Comparison of ENCODE assay signal across 23 cellular contexts in the genomic region with DNA sequence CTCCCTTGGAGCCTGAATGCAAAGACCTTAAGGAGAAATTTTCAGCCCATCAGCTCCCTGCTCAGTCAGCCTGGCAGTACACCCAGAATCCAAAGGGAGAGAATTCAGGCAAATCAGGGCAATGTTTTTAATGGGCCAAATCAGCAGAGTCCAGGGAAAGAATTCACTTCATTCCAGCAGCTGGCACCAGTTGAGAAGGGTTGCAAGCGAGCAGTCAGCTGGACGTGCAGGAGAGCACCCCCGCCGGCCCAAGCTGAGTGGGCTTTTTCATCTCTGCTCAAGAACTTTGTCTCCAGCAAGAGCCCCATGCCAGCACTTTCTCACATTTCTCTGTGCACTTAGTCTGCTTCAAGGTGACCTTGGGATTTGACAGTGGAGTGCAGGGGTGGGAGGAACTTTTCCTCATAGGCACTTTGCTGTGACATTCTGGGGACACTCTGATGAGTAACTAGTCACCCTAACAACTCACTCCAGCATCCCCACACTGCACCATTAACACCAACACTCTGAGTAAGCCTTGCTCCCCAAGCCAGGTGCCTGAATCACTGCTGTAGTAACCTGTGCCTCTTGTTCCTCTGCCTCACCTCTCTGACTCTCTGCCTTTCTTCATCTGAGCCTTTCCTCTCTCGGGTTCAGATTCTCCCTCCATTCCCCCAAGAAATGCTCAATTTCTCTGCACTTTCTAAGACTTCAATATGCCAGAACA. TPM values are rescaled to one million over a fixed set of nuclear protein-coding genes. Genes with fewer than 3 reads are reported as not detected.
DNase-seq lines count a peak whose midpoint lies in the region; ATAC-seq, FAIRE-seq and TF ChIP-seq lines count a peak whose summit lies in the region.
"Had no signal": no experiment of that assay in that cellular context is flagged by ENCODE, and none has a peak within 500 bp of the region (broad histone marks: within the 10 kb centered on the region; RNA-seq: fewer than 3 reads in every experiment).

No MANE protein-coding gene starts in this region.

- no peaks in the 10 kb centered on the region for H3K79me2 ChIP-seq in K562 (ENCODE audit: control insufficient read depth, insufficient read depth, low read length)

- FAIRE-seq in K562 (lab: Jason Lieb, UNC) = no peak
- FAIRE-seq: H54 had no signal

- H4K20me1 ChIP-seq in K562 (replicated peaks; ENCODE audit: control insufficient read depth, insufficient read depth, low read length) = no peaks in the 10 kb centered on the region

- no peaks in the 10 kb centered on the region for H3K9me1 ChIP-seq in K562 (ENCODE audit: control insufficient read depth, insufficient read depth, low read length)

- peak; percentile 47 to 58 for ATAC-seq in activated T-cell treated with anti-CD3 and anti-CD28 coated beads, Interleukin-2, amount 50 U/mL, for 72 hours (replicated peaks in 1 of 2)
- ATAC-seq in K562 = no peak
- ATAC-seq: heart left ventricle; naive thymus-derived CD8-positive, alpha-beta T cell; psoas muscle had no signal

- TF ChIP-seq EP300 in K562 (IDR thresholded peaks at IDR 0.05; ENCODE audit: low read length) = no peak

- H3K9me3 ChIP-seq in K562 (replicated peaks; ENCODE audit: control insufficient read depth, insufficient read depth, low read depth, low read length) = no peaks in the 10 kb centered on the region
- H3K9me3 ChIP-seq: heart left ventricle, psoas muscle, transverse colon had no signal

- no peak overlapping the region for H3K4me2 ChIP-seq in K562 (ENCODE audit: insufficient read depth, low read length)

- H3K4me3 ChIP-seq in K562 = no peak overlapping the region
- H3K4me3 ChIP-seq: heart left ventricle, lung, psoas muscle, transverse colon had no signal

- no peaks in the 10 kb centered on the region for H3K27me3 Mint-ChIP-seq in activated T-cell treated with anti-CD3 and anti-CD28 coated beads, Interleukin-2, amount 50 U/mL, for 72 hours (ENCODE audit: low read depth)
- H3K27me3 Mint-ChIP-seq: CD4-positive, alpha-beta memory T cell; naive thymus-derived CD8-positive, alpha-beta T cell had no signal

- intact Hi-C loops in K562 (cut with micrococcal nuclease) (no loop called here), head of caudate nucleus (cut with DNase I) (no loop called here)

- no peak overlapping the region for H3K27ac Mint-ChIP-seq in activated T-cell treated with anti-CD3 and anti-CD28 coated beads, Interleukin-2, amount 50 U/mL, for 72 hours

- H3K36me3 ChIP-seq in K562 (ENCODE audit: control insufficient read depth, insufficient read depth, low read length) = no peaks in the 10 kb centered on the region
- H3K36me3 ChIP-seq: brain microvascular endothelial cell, transverse colon had no signal

- H3K9me3 Mint-ChIP-seq in activated T-cell treated with anti-CD3 and anti-CD28 coated beads, Interleukin-2, amount 50 U/mL, for 72 hours = no peaks in the 10 kb centered on the region
- H3K9me3 Mint-ChIP-seq: CD4-positive, alpha-beta memory T cell; naive thymus-derived CD8-positive, alpha-beta T cell had no signal

- in situ Hi-C loops in K562 (cut with MboI) = no loop called here

- no peak for TF ChIP-seq RAD21 in K562 (CRISPR knock-in tag; conservative IDR thresholded peaks at IDR 0.05 in 1 of 2, IDR thresholded peaks at IDR 0.05 in 1 of 2)

- no peaks in the 10 kb centered on the region for H3K27me3 ChIP-seq in K562 (ENCODE audit: control insufficient read depth in 2 of 2, insufficient read depth in 2 of 2, low read length in 2 of 2)
- H3K27me3 ChIP-seq: brain microvascular endothelial cell, heart left ventricle, transverse colon had no signal

- POLR2A ChIA-PET in K562 (lab: Yijun Ruan, JAX) = interaction anchor here (0.6 to 1.2 kb wide), 5 partner anchors 10 to 69 kb away, joined by 3 to 4 read pairs (median 4); no protein-coding TSS in a partner anchor

- BruUV-seq in K562 (replicated peaks; lab: Mats Ljungman, UMichigan) = no TSS peak

- no peak for TF ChIP-seq POLR2A in K562 (conservative IDR thresholded peaks at IDR 0.05)

- no peak for DNase-seq in activated T-cell treated with anti-CD3 and anti-CD28 coated beads, Interleukin-2, amount 50 U/mL, for 72 hours
- DNase-seq in activated T-cell treated with anti-CD3 and anti-CD28 coated beads for 4 hours = no peak
- no peak for DNase-seq in K562 (ENCODE audit: extremely low read depth in 1 of 4, low spot score in 3 of 4)
- peak in 24 of 42 donors; percentile 36 to 81 (median 60) for DNase-seq in head of caudate nucleus
- peak in 23 of 49 donors; percentile 16 to 71 (median 40) for DNase-seq in substantia nigra (lab: John Stamatoyannopoulos, UW)
- DNase-seq in NCI-H526 (lab: John Stamatoyannopoulos, UW) = no peak
- DNase-seq in UCSD-AML1 (lab: John Stamatoyannopoulos, UW; ENCODE audit: unreplicated experiment) = no peak
- no peak for DNase-seq in DMS 273 (lab: John Stamatoyannopoulos, UW; ENCODE audit: unreplicated experiment)
- DNase-seq: ACHN; activated CD4-positive, CD25-positive, alpha-beta regulatory T cell; brain microvascular endothelial cell; CD4-positive, alpha-beta memory T cell; heart left ventricle; MM.1S; naive thymus-derived CD8-positive, alpha-beta T cell; NCI-H146; NCI-H774; psoas muscle; SIG-M5; transverse colon had no signal

- H3K4me3 Mint-ChIP-seq in activated T-cell treated with anti-CD3 and anti-CD28 coated beads, Interleukin-2, amount 50 U/mL, for 72 hours = no peak overlapping the region

- H3K27ac ChIP-seq in K562 (ENCODE audit: extremely low read depth, low read depth, low read length) = no peak overlapping the region
- peak overlapping the region; percentile 53 for H3K27ac ChIP-seq in substantia nigra (ENCODE audit: low read depth, low read length, poor library complexity, severe bottlenecking)
- H3K27ac ChIP-seq: brain microvascular endothelial cell, heart left ventricle, psoas muscle, transverse colon had no signal

- CTCF ChIA-PET in K562 (lab: Yijun Ruan, JAX; ENCODE audit: low intra/inter-chr PET ratio) = no interaction called here

- 60% methylated on average over 5 of the region's 5 CpGs for WGBS in K562 (ENCODE audit: insufficient coverage, low coverage, missing lambda C conversion rate)

- H2AFZ ChIP-seq in K562 (ENCODE audit: low read depth, low read length) = no peak overlapping the region

- peaks cover 0 to 12% of the 10 kb centered on the region in 2 donors for H3K36me3 Mint-ChIP-seq in activated T-cell treated with anti-CD3 and anti-CD28 coated beads, Interleukin-2, amount 50 U/mL, for 72 hours (ENCODE audit: insufficient read depth in 2 of 2)

- no peak for TF ChIP-seq CTCF in K562 (IDR thresholded peaks at IDR 0.05 in 2 of 3, conservative IDR thresholded peaks at IDR 0.05 in 1 of 3; ENCODE audit: insufficient read depth in 2 of 3, low read depth in 1 of 3, low read length in 3 of 3)

- H3K4me1 ChIP-seq in K562 (replicated peaks in 1 of 2; ENCODE audit: control insufficient read depth in 2 of 2, insufficient read depth in 2 of 2, low read length in 2 of 2) = no peaks in the 10 kb centered on the region

- H3K4me1 Mint-ChIP-seq in activated T-cell treated with anti-CD3 and anti-CD28 coated beads, Interleukin-2, amount 50 U/mL, for 72 hours (ENCODE audit: low read depth) = peaks cover 35% of the 10 kb centered on the region

- H3K9ac ChIP-seq in K562 (ENCODE audit: insufficient read depth in 1 of 2, low read depth in 2 of 2, low read length in 2 of 2) = no peak overlapping the region

RNA-seq across cellular contexts. Expression of gene ENDOU, which starts 2.2 kb away (rescaled TPM):
- under 1 TPM; 0.26 to 0.44 TPM for total RNA-seq in activated T-cell treated with anti-CD3 and anti-CD28 coated beads, Interleukin-2, amount 50 U/mL, for 72 hours
- not detected in 2 replicates for total RNA-seq in K562 (2011; cell fraction: chromatin; rRNA removed; ENCODE audit: low replicate concordance)
- total RNA-seq in K562 (2011; cell fraction: nucleolus; rRNA removed) = not detected in 2 replicates
- not detected in 2 replicates for total RNA-seq in K562 (2011; cell fraction: nucleoplasm; rRNA removed)
- total RNA-seq in K562 (2014; rRNA removed) = 0.04 TPM in 1 of 2 replicates, not detected in the other
- total RNA-seq in K562 (2014; rRNA removed; fragmentation: Illumina TruSeq; extraction: Trizol) = not detected in 2 replicates
- total RNA-seq in K562 (2015; rRNA removed; fragmentation: Illumina TruSeq; extraction: Trizol) = not detected in 2 replicates
- total RNA-seq in K562 (2021) = not detected in 2 replicates
- polyA plus RNA-seq in K562 (2011; rRNA removed) = 0.03 TPM in 1 of 2 replicates, not detected in the other
- 0.04 TPM in 1 of 2 replicates, not detected in the other for polyA plus RNA-seq in K562 (2011; cell fraction: cytosol; rRNA removed)
- 0.16 TPM in 1 of 2 replicates, not detected in the other for polyA plus RNA-seq in K562 (2011; cell fraction: nucleus; rRNA removed)
- 0.17 TPM in 1 of 2 replicates, not detected in the other for polyA plus RNA-seq in K562 (2012)
- not detected in 2 replicates for polyA plus RNA-seq in K562 (2014; fragmentation: Illumina TruSeq; extraction: Trizol)
- polyA plus RNA-seq in K562 (2014; fragmentation: Nextera tagmentation; extraction: Ambion mirVana) = not detected
- not detected in 2 replicates for polyA plus RNA-seq in K562 (2014; rRNA removed)
- 0.12 TPM in 1 of 2 replicates, not detected in the other for polyA minus RNA-seq in K562 (2011; rRNA and poly(A)+ RNA removed)
- not detected in 2 replicates for polyA minus RNA-seq in K562 (2011; cell fraction: cytosol; rRNA and poly(A)+ RNA removed)
- not detected in 2 replicates for polyA minus RNA-seq in K562 (2011; cell fraction: nucleus; rRNA and poly(A)+ RNA removed)
- total RNA-seq: CD4-positive, alpha-beta memory T cell; naive thymus-derived CD8-positive, alpha-beta T cell; T-helper 2 cell treated with Interferon-gamma antibody and Interleukin-4, amounts not matched to agents 100 ng/mL and 5 ng/mL, for 36 hours had no signal
- polyA plus RNA-seq: CD4-positive, alpha-beta memory T cell; naive thymus-derived CD8-positive, alpha-beta T cell had no signal

RNA-seq across cellular contexts. Expression of gene RPAP3, which starts 17.2 kb away (rescaled TPM):
- 10 to 100 TPM; 34.4 to 36.0 TPM for total RNA-seq in activated T-cell treated with anti-CD3 and anti-CD28 coated beads, Interleukin-2, amount 50 U/mL, for 72 hours
- total RNA-seq in K562 (2011; cell fraction: chromatin; rRNA removed; ENCODE audit: low replicate concordance) = 20.5 and 93.3 TPM in 2 replicates
- 6.8 and 10.9 TPM in 2 replicates for total RNA-seq in K562 (2011; cell fraction: nucleolus; rRNA removed)
- total RNA-seq in K562 (2011; cell fraction: nucleoplasm; rRNA removed) = 27.2 and 35.5 TPM in 2 replicates
- total RNA-seq in K562 (2014; rRNA removed) (34.2 and 44.0 TPM in 2 replicates), K562 (2014; rRNA removed; fragmentation: Illumina TruSeq; extraction: Trizol) (68.9 and 93.0 TPM in 2 replicates), K562 (2015; rRNA removed; fragmentation: Illumina TruSeq; extraction: Trizol) (70.2 and 75.8 TPM in 2 replicates), K562 (2021) (54.1 and 57.1 TPM in 2 replicates)
- polyA plus RNA-seq in K562 (2011; rRNA removed) (31.2 and 50.6 TPM in 2 replicates), K562 (2014; fragmentation: Illumina TruSeq; extraction: Trizol) (74.4 and 92.1 TPM in 2 replicates), K562 (2014; fragmentation: Nextera tagmentation; extraction: Ambion mirVana) (10 to 100 TPM; 40.0 to 50.9 TPM), K562 (2014; rRNA removed) (62.4 and 69.0 TPM in 2 replicates)
- polyA plus RNA-seq in K562 (2011; cell fraction: cytosol; rRNA removed) = 4.7 and 9.4 TPM in 2 replicates
- polyA plus RNA-seq in K562 (2011; cell fraction: nucleus; rRNA removed) = 7.0 and 13.4 TPM in 2 replicates
- polyA plus RNA-seq in K562 (2012) = 39.9 and 43.0 TPM in 2 replicates
- 39.2 and 49.2 TPM in 2 replicates for polyA minus RNA-seq in K562 (2011; rRNA and poly(A)+ RNA removed)
- polyA minus RNA-seq in K562 (2011; cell fraction: cytosol; rRNA and poly(A)+ RNA removed) = 14.5 and 19.5 TPM in 2 replicates
- polyA minus RNA-seq in K562 (2011; cell fraction: nucleus; rRNA and poly(A)+ RNA removed) = 19.5 and 30.1 TPM in 2 replicates

RNA-seq across cellular contexts. Expression of gene RAPGEF3, which starts 35.6 kb away (rescaled TPM):
- total RNA-seq in activated T-cell treated with anti-CD3 and anti-CD28 coated beads, Interleukin-2, amount 50 U/mL, for 72 hours = 1 to 10 TPM in 1 of 2 donors, under 1 TPM in 1; 0.62 to 1.4 TPM
- total RNA-seq in K562 (2011; cell fraction: chromatin; rRNA removed; ENCODE audit: low replicate concordance) = 1.5 and 4.3 TPM in 2 replicates
- total RNA-seq in K562 (2011; cell fraction: nucleolus; rRNA removed) = 2.2 and 2.3 TPM in 2 replicates
- total RNA-seq in K562 (2011; cell fraction: nucleoplasm; rRNA removed) = 1.7 and 2.3 TPM in 2 replicates
- total RNA-seq in K562 (2014; rRNA removed) (0.45 and 0.78 TPM in 2 replicates), K562 (2014; rRNA removed; fragmentation: Illumina TruSeq; extraction: Trizol) (0.15 and 0.16 TPM in 2 replicates), K562 (2015; rRNA removed; fragmentation: Illumina TruSeq; extraction: Trizol) (0.15 and 0.33 TPM in 2 replicates), K562 (2021) (0.78 and 1.3 TPM in 2 replicates)
- polyA plus RNA-seq in K562 (2011; rRNA removed) (0.38 and 0.61 TPM in 2 replicates), K562 (2014; fragmentation: Illumina TruSeq; extraction: Trizol) (0.37 and 0.43 TPM in 2 replicates), K562 (2014; fragmentation: Nextera tagmentation; extraction: Ambion mirVana) (under 1 TPM in 1 of 2 experiments, not detected in 1; 0.03 TPM), K562 (2014; rRNA removed) (0.44 and 1.1 TPM in 2 replicates)
- 0.49 and 0.50 TPM in 2 replicates for polyA plus RNA-seq in K562 (2011; cell fraction: cytosol; rRNA removed)
- polyA plus RNA-seq in K562 (2011; cell fraction: nucleus; rRNA removed) = 2.9 and 5.0 TPM in 2 replicates
- polyA plus RNA-seq in K562 (2012) = 0.76 and 2.1 TPM in 2 replicates
- 0.60 and 0.78 TPM in 2 replicates for polyA minus RNA-seq in K562 (2011; rRNA and poly(A)+ RNA removed)
- polyA minus RNA-seq in K562 (2011; cell fraction: cytosol; rRNA and poly(A)+ RNA removed) = not detected in 2 replicates
- polyA minus RNA-seq in K562 (2011; cell fraction: nucleus; rRNA and poly(A)+ RNA removed) = 1.3 and 3.3 TPM in 2 replicates

RNA-seq across cellular contexts. Expression of gene SLC48A1, which starts 50.0 kb away (rescaled TPM):
- total RNA-seq in activated T-cell treated with anti-CD3 and anti-CD28 coated beads, Interleukin-2, amount 50 U/mL, for 72 hours = 10 to 100 TPM; 14.6 to 15.2 TPM
- total RNA-seq in K562 (2011; cell fraction: chromatin; rRNA removed; ENCODE audit: low replicate concordance) = 18.5 and 36.8 TPM in 2 replicates
- 31.2 and 31.5 TPM in 2 replicates for total RNA-seq in K562 (2011; cell fraction: nucleolus; rRNA removed)
- total RNA-seq in K562 (2011; cell fraction: nucleoplasm; rRNA removed) = 45.5 and 69.2 TPM in 2 replicates
- total RNA-seq in K562 (2014; rRNA removed) (16.3 and 25.4 TPM in 2 replicates), K562 (2014; rRNA removed; fragmentation: Illumina TruSeq; extraction: Trizol) (13.1 and 18.3 TPM in 2 replicates), K562 (2015; rRNA removed; fragmentation: Illumina TruSeq; extraction: Trizol) (16.1 and 16.2 TPM in 2 replicates), K562 (2021) (37.5 and 41.9 TPM in 2 replicates)
- polyA plus RNA-seq in K562 (2011; rRNA removed) (10.7 and 15.7 TPM in 2 replicates), K562 (2014; fragmentation: Illumina TruSeq; extraction: Trizol) (28.6 and 30.4 TPM in 2 replicates), K562 (2014; fragmentation: Nextera tagmentation; extraction: Ambion mirVana) (10 to 100 TPM; 23.5 to 26.9 TPM), K562 (2014; rRNA removed) (18.7 and 23.6 TPM in 2 replicates)
- polyA plus RNA-seq in K562 (2011; cell fraction: cytosol; rRNA removed) = 16.7 and 26.0 TPM in 2 replicates
- 25.7 and 35.1 TPM in 2 replicates for polyA plus RNA-seq in K562 (2011; cell fraction: nucleus; rRNA removed)
- polyA plus RNA-seq in K562 (2012) = 22.2 and 44.4 TPM in 2 replicates
- 7.6 and 8.9 TPM in 2 replicates for polyA minus RNA-seq in K562 (2011; rRNA and poly(A)+ RNA removed)
- polyA minus RNA-seq in K562 (2011; cell fraction: cytosol; rRNA and poly(A)+ RNA removed) = 14.8 and 17.6 TPM in 2 replicates
- polyA minus RNA-seq in K562 (2011; cell fraction: nucleus; rRNA and poly(A)+ RNA removed) = 6.9 and 11.6 TPM in 2 replicates

Comparison
In these comparisons a context has a peak if more than half of its experiments do, and no peak if none do; other contexts are left out.
1. DNase-seq: peak in head of caudate nucleus (24 of 42); none in activated T-cell treated with anti-CD3 and anti-CD28 coated beads, Interleukin-2, amount 50 U/mL, for 72 hours (0 of 2), activated T-cell treated with anti-CD3 and anti-CD28 coated beads for 4 hours (single experiment), K562 (0 of 4), NCI-H526 (0 of 2), UCSD-AML1 (single experiment) and DMS 273 (single experiment).